ENCODE assay signal across 9 cellular contexts in genomic region chr3:49028298-49028672, GRCh38. TPM values are rescaled to one million over a fixed set of nuclear protein-coding genes. Genes with fewer than 3 reads are reported as not detected.
DNase-seq lines count a peak whose midpoint lies in the region; ATAC-seq, FAIRE-seq and TF ChIP-seq lines count a peak whose summit lies in the region.
"Had no signal": no experiment of that assay in that cellular context is flagged by ENCODE, and none has a peak within 500 bp of the region (broad histone marks: within the 10 kb centered on the region; RNA-seq: fewer than 3 reads in every experiment).

No MANE protein-coding gene starts in this region.

- no peak for FAIRE-seq in GM19239 (lab: Jason Lieb, UNC)
- FAIRE-seq: TTC549 had no signal

- peak overlapping the region; percentile 87 for H3K4ac ChIP-seq in trophoblast cell (ENCODE audit: low read depth, low read length)

- ATAC-seq in RWPE2 (ENCODE audit: low read depth) (no peak), HG03342 (IDR thresholded peaks at IDR 0.05; ENCODE audit: unreplicated experiment) (no peak)

- H2BK12ac ChIP-seq in trophoblast cell (ENCODE audit: low read length), result no peak overlapping the region

- WGBS in trophoblast cell (ENCODE audit: extremely low coverage, insufficient coverage, insufficient read length), result no CpG with 5 or more reads among the region's 4 CpGs

- H3K4me3 ChIP-seq in GM06990 (replicated peaks; ENCODE audit: low read depth, low read length) (peak overlapping the region; percentile 84), RWPE2 (ENCODE audit: severe bottlenecking) (peak overlapping the region; percentile 65), epithelial cell of proximal tubule (ENCODE audit: low read depth, low read length) (peak overlapping the region; percentile 89), trophoblast cell (ENCODE audit: low read depth, low read length) (no peak overlapping the region)

- H3K4me1 ChIP-seq in RWPE2 (ENCODE audit: insufficient read depth, poor library complexity, severe bottlenecking), result peaks cover 5% of the 10 kb centered on the region
- H3K4me1 ChIP-seq in trophoblast cell (ENCODE audit: control insufficient read depth in 1 of 2, insufficient read depth in 2 of 2, low read length in 2 of 2), result peaks cover 9% of the 10 kb centered on the region in 2 experiments

- intact Hi-C loops in posterior vena cava (cut with DNase I), result no loop called here

- H3K14ac ChIP-seq in trophoblast cell (ENCODE audit: low read length), result peak overlapping the region; percentile 98

- no peak overlapping the region for H2AK5ac ChIP-seq in trophoblast cell (ENCODE audit: low read length)

- no peak overlapping the region for H2BK120ac ChIP-seq in trophoblast cell (ENCODE audit: insufficient read depth, low read length, poor library complexity)

- H3K23ac ChIP-seq in trophoblast cell (ENCODE audit: low read length), result no peak overlapping the region

- H3K4me2 ChIP-seq in trophoblast cell (ENCODE audit: low read length), result peak overlapping the region; percentile 82

- no peak overlapping the region for H2BK5ac ChIP-seq in trophoblast cell (ENCODE audit: low read depth, low read length, poor library complexity)

- H3K9ac ChIP-seq in trophoblast cell (ENCODE audit: low read length), result peak overlapping the region; percentile 83

- peak overlapping the region; percentile 97 for H4K8ac ChIP-seq in trophoblast cell (ENCODE audit: low read depth, low read length)

- H3K27me3 ChIP-seq in GM06990 (replicated peaks; ENCODE audit: control insufficient read depth, insufficient read depth, low read length), result no peaks in the 10 kb centered on the region
- no peaks in the 10 kb centered on the region for H3K27me3 ChIP-seq in RWPE2 (ENCODE audit: insufficient read depth, poor library complexity, severe bottlenecking)
- no peaks in the 10 kb centered on the region for H3K27me3 ChIP-seq in trophoblast cell (ENCODE audit: insufficient read depth, low read length)

- peak overlapping the region; percentile 93 for H4K12ac ChIP-seq in trophoblast cell (ENCODE audit: low read depth, low read length)

- no peak overlapping the region for H3K18ac ChIP-seq in trophoblast cell (ENCODE audit: low read length)

- H3K9me3 ChIP-seq in RWPE2 (ENCODE audit: severe bottlenecking) (no peaks in the 10 kb centered on the region), trophoblast cell (ENCODE audit: insufficient read depth, low read depth, low read length) (peaks cover 4% of the 10 kb centered on the region)

- H3K27ac ChIP-seq in RWPE2 (ENCODE audit: poor library complexity, severe bottlenecking), result peak overlapping the region; percentile 52
- no peak overlapping the region for H3K27ac ChIP-seq in trophoblast cell (ENCODE audit: low read depth, low read length)

- no peak overlapping the region for H2AFZ ChIP-seq in trophoblast cell (ENCODE audit: insufficient read depth, low read length, poor library complexity)

- no peak for DNase-seq in GM06990 (ENCODE audit: extremely low read depth, insufficient read length)
- no peak for DNase-seq in RWPE2 (ENCODE audit: low spot score)
- no peak for DNase-seq in epithelial cell of proximal tubule (ENCODE audit: low read depth)
- no peak for DNase-seq in trophoblast cell
- no peak for DNase-seq in NCI-H1930 (lab: John Stamatoyannopoulos, UW)
- DNase-seq in posterior vena cava (ENCODE audit: low spot score), result no peak
- DNase-seq in GM19239 (ENCODE audit: insufficient read length, low spot score), result no peak

- TF ChIP-seq CTCF in GM06990 (IDR thresholded peaks at IDR 0.05; ENCODE audit: insufficient read depth, low read length, poor library complexity, severe bottlenecking), result no peak
- no peak for TF ChIP-seq CTCF in RWPE2 (IDR thresholded peaks at IDR 0.05; ENCODE audit: poor library complexity, severe bottlenecking)
- TF ChIP-seq CTCF in epithelial cell of proximal tubule (conservative IDR thresholded peaks at IDR 0.05; ENCODE audit: low read depth, low read length), result no peak

- peaks cover 3% of the 10 kb centered on the region for H3K79me1 ChIP-seq in trophoblast cell (ENCODE audit: low read length)

- H3K36me3 ChIP-seq in GM06990 (ENCODE audit: control insufficient read depth, insufficient read depth, low read length) (peaks cover 33% of the 10 kb centered on the region), RWPE2 (ENCODE audit: low read depth) (peaks cover 79% of the 10 kb centered on the region), trophoblast cell (ENCODE audit: control insufficient read depth in 1 of 2, insufficient read depth in 2 of 2, low read length in 2 of 2) (peaks cover 59 to 76% of the 10 kb centered on the region in 2 experiments)

- peak overlapping the region; percentile 76 for H4K91ac ChIP-seq in trophoblast cell (ENCODE audit: low read depth, low read length)

- H3K79me2 ChIP-seq in trophoblast cell (ENCODE audit: control insufficient read depth, insufficient read depth, low read length, poor library complexity), result peaks cover 7% of the 10 kb centered on the region

RNA-seq across cellular contexts. Expression of gene IMPDH2, which starts 0.9 kb away (rescaled TPM):
- 253 and 258 TPM in 2 replicates for total RNA-seq in epithelial cell of proximal tubule
- polyA plus RNA-seq in trophoblast cell (2013), result 226 and 229 TPM in 2 replicates
- 100 to 1,000 TPM in 1 of 2 donors, 10 to 100 TPM in 1; 96.4 to 112 TPM for total RNA-seq in posterior vena cava

RNA-seq across cellular contexts. Expression of gene NDUFAF3, which starts 6.4 kb away (rescaled TPM):
- 160 and 280 TPM in 2 replicates for total RNA-seq in epithelial cell of proximal tubule
- 59.8 and 65.4 TPM in 2 replicates for polyA plus RNA-seq in trophoblast cell (2013)
- 10 to 100 TPM; 57.8 to 62.0 TPM for total RNA-seq in posterior vena cava

RNA-seq across cellular contexts. Expression of gene DALRD3, which starts 9.9 kb away (rescaled TPM):
- total RNA-seq in epithelial cell of proximal tubule, result 55.0 and 64.3 TPM in 2 replicates
- polyA plus RNA-seq in trophoblast cell (2013), result 26.4 and 27.5 TPM in 2 replicates
- 10 to 100 TPM in 1 of 2 donors, 1 to 10 TPM in 1; 9.8 to 12.1 TPM for total RNA-seq in posterior vena cava

RNA-seq across cellular contexts. Expression of gene WDR6, which starts 21.1 kb away (rescaled TPM):
- 86.1 and 99.5 TPM in 2 replicates for total RNA-seq in epithelial cell of proximal tubule
- 72.0 and 72.8 TPM in 2 replicates for polyA plus RNA-seq in trophoblast cell (2013)
- 10 to 100 TPM; 72.9 to 95.5 TPM for total RNA-seq in posterior vena cava

RNA-seq across cellular contexts. Expression of gene P4HTM, which starts 38.2 kb away (rescaled TPM):
- total RNA-seq in epithelial cell of proximal tubule (17.1 and 23.2 TPM in 2 replicates), posterior vena cava (10 to 100 TPM; 16.4 to 26.1 TPM)
- 7.1 and 7.2 TPM in 2 replicates for polyA plus RNA-seq in trophoblast cell (2013)
